ENCODE assay signal across 22 cellular contexts in the genomic region with DNA sequence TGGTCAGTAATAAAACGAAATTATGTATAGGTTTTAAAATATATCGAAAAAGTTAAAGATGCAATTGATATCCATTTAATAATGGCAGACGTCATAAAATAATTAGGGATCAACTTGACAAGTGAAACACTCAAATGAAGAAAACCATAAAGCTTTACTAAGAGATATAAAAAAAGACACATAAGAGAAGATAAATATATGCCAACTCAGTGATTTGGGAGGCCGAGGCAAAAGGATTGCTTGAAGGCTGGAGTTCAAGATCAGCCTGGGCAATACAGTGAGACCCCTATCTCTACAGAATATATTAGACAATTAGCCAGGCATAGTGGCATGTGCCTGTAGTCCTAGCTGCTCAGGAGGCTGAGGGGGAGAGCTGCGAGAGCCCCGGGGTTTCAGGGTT.
"Had no signal": no experiment of that assay in that cellular context is flagged by ENCODE, and none has a peak within 500 bp of the region (broad histone marks: within the 10 kb centered on the region; RNA-seq: fewer than 3 reads in every experiment).

No MANE protein-coding gene starts in this region.

- H3K9me3 ChIP-seq: SJSA1 had no signal

- H3K36me3 ChIP-seq: SJSA1 had no signal

- ATAC-seq: T-cell had no signal

- FAIRE-seq: HTR-8/SVneo had no signal

- DNase-seq: Karpas-422, KG1, MM.1S, NCI-H1092 treated with DMSO at 0.1 percent for 48 hours, NCI-H1417, NCI-H1436 treated with DMSO at 0.1 percent for 48 hours, NCI-H1694, NCI-H187 treated with DMSO at 0.1 percent for 48 hours, NCI-H2029 treated with DMSO at 0.1 percent for 48 hours, NCI-H2171 treated with DMSO at 0.1 percent for 48 hours, NCI-H345, NCI-H446 treated with DMSO at 0.1 percent for 48 hours, NCI-H510A treated with DMSO at 0.1 percent for 48 hours, NCI-H526, Right ventricle myocardium superior, RPMI8226, SIG-M5, SW 1271, T-cell had no signal

- H3K27ac ChIP-seq: SJSA1, SK-N-MC had no signal

- H3K4me3 ChIP-seq: SJSA1, SK-N-MC had no signal
